Comparison of ENCODE assay signal across 11 cellular contexts in genomic region chr2:231716641-231717280, GRCh38. TPM values are rescaled to one million over a fixed set of nuclear protein-coding genes. Genes with fewer than 3 reads are reported as not detected.
DNase-seq lines count a peak whose midpoint lies in the region; ATAC-seq and TF ChIP-seq lines count a peak whose summit lies in the region.
"Had no signal": no experiment of that assay in that cellular context is flagged by ENCODE, and none has a peak within 500 bp of the region (broad histone marks: within the 10 kb centered on the region; RNA-seq: fewer than 3 reads in every experiment).

No MANE protein-coding gene starts in this region.

- H3K79me2 ChIP-seq in OCI-LY3 (ENCODE audit: low read length) = peaks cover 17% of the 10 kb centered on the region

- H3K36me3 Mint-ChIP-seq in natural killer cell treated with Interleukin-12 subunit alpha and Interleukin-12 subunit beta and Interleukin-15 and Interleukin-18, amount 100 ng/mL, for 72 hours = peaks cover 8% of the 10 kb centered on the region

- H2AFZ ChIP-seq in OCI-LY3 (ENCODE audit: low read depth, low read length) = no peak overlapping the region

- H3K27me3 ChIP-seq in OCI-LY3 (ENCODE audit: low read depth, low read length) (no peaks in the 10 kb centered on the region), gastrocnemius medialis (no peaks in the 10 kb centered on the region)

- no peak overlapping the region for H3K9ac ChIP-seq in OCI-LY3 (ENCODE audit: low read length)

- H3K4me1 Mint-ChIP-seq in natural killer cell treated with Interleukin-12 subunit alpha and Interleukin-12 subunit beta and Interleukin-15 and Interleukin-18, amount 100 ng/mL, for 72 hours (ENCODE audit: low read depth in 2 of 2) = peaks cover 30% of the 10 kb centered on the region in 2 donors

- no peak for TF ChIP-seq POLR2A in gastrocnemius medialis (IDR thresholded peaks at IDR 0.05)

- H3K4me3 Mint-ChIP-seq in natural killer cell treated with Interleukin-12 subunit alpha and Interleukin-12 subunit beta and Interleukin-15 and Interleukin-18, amount 100 ng/mL, for 72 hours = no peak overlapping the region

- no peaks in the 10 kb centered on the region for H3K27me3 Mint-ChIP-seq in natural killer cell treated with Interleukin-12 subunit alpha and Interleukin-12 subunit beta and Interleukin-15 and Interleukin-18, amount 100 ng/mL, for 72 hours

- H3K27ac ChIP-seq in OCI-LY3 (ENCODE audit: low read length) (peak overlapping the region; percentile 69), gastrocnemius medialis (peak overlapping the region; percentile 63 to 77 (median 70))

- no peak overlapping the region for H3K4me3 ChIP-seq in OCI-LY3 (ENCODE audit: low read length)
- no peak overlapping the region for H3K4me3 ChIP-seq in gastrocnemius medialis

- DNase-seq in activated effector memory CD4-positive, alpha-beta T cell treated with anti-CD3 and anti-CD28 coated beads, Interleukin-2, amount 50 U/mL, for 16 hours = peak; percentile 38
- DNase-seq in activated effector memory CD4-positive, alpha-beta T cell treated with Interleukin-2 at 50 U/mL for 16 hours = no peak
- peak; percentile 52 for DNase-seq in fibroblast of gingiva (ENCODE audit: low read depth)
- DNase-seq in gastrocnemius medialis = no peak
- no peak for DNase-seq in natural killer cell treated with Interleukin-12 subunit alpha and Interleukin-12 subunit beta and Interleukin-15 and Interleukin-18, amount 100 ng/mL, for 72 hours (ENCODE audit: low spot score)
- DNase-seq: cerebellar nuclear complex, NCI-H1436, T-helper 9 cell had no signal

- no peaks in the 10 kb centered on the region for H3K9me3 Mint-ChIP-seq in natural killer cell treated with Interleukin-12 subunit alpha and Interleukin-12 subunit beta and Interleukin-15 and Interleukin-18, amount 100 ng/mL, for 72 hours

- ATAC-seq in gastrocnemius medialis = peak; percentile 35 to 40
- no peak for ATAC-seq in HG02870 (IDR thresholded peaks at IDR 0.05; ENCODE audit: unreplicated experiment)
- no peak for ATAC-seq in natural killer cell treated with Interleukin-12 subunit alpha and Interleukin-12 subunit beta and Interleukin-15 and Interleukin-18, amount 100 ng/mL, for 72 hours
- no peak for ATAC-seq in GM19397 (IDR thresholded peaks at IDR 0.05; ENCODE audit: unreplicated experiment)

- H3K27ac Mint-ChIP-seq in natural killer cell treated with Interleukin-12 subunit alpha and Interleukin-12 subunit beta and Interleukin-15 and Interleukin-18, amount 100 ng/mL, for 72 hours = no peak overlapping the region

- no peaks in the 10 kb centered on the region for H3K9me3 ChIP-seq in OCI-LY3 (ENCODE audit: insufficient read depth, low read length)
- H3K9me3 ChIP-seq in gastrocnemius medialis = no peaks in the 10 kb centered on the region

- H3K36me3 ChIP-seq in OCI-LY3 (replicated peaks; ENCODE audit: low read depth, low read length) = peaks cover 17% of the 10 kb centered on the region
- peaks cover 0 to 11% of the 10 kb centered on the region in 2 donors for H3K36me3 ChIP-seq in gastrocnemius medialis

- no peak overlapping the region for H3K4me2 ChIP-seq in OCI-LY3 (ENCODE audit: low read length)

- in situ Hi-C loops in gastrocnemius medialis (cut with MboI; ENCODE audit: low sequenced_read_pairs in 4 of 4) = loop anchor here in 3 of 4 donors (5.0 to 10.0 kb wide), 3 partner anchors 39 to 104 kb away; no protein-coding TSS in a partner anchor

- intact Hi-C loops in gastrocnemius medialis (cut with DNase I; ENCODE audit: low total_unique reads) = no loop called here

- H3K4me1 ChIP-seq in OCI-LY3 (ENCODE audit: low read length) = peaks cover 44% of the 10 kb centered on the region
- H3K4me1 ChIP-seq in gastrocnemius medialis = peaks cover 30 to 33% of the 10 kb centered on the region in 2 donors

- TF ChIP-seq CTCF in OCI-LY3 (IDR thresholded peaks at IDR 0.05; ENCODE audit: low read depth, low read length) = no peak
- no peak for TF ChIP-seq CTCF in gastrocnemius medialis (IDR thresholded peaks at IDR 0.05 in 4 of 5, conservative IDR thresholded peaks at IDR 0.05 in 1 of 5)

- H4K20me1 ChIP-seq in OCI-LY3 (ENCODE audit: insufficient read depth, low read length) = peaks cover 22% of the 10 kb centered on the region

RNA-seq across cellular contexts. Expression of gene PTMA, which starts 8.4 kb away (rescaled TPM):
- 100 to 1,000 TPM; 121 to 177 (median 174) TPM for total RNA-seq in gastrocnemius medialis
- total RNA-seq in natural killer cell treated with Interleukin-12 subunit alpha and Interleukin-12 subunit beta and Interleukin-15 and Interleukin-18, amount 100 ng/mL, for 72 hours = 1,000 to 10,000 TPM; 1,013 to 1,764 TPM

Comparison
In these comparisons a context has a peak if more than half of its experiments do, and no peak if none do; other contexts are left out.
1. DNase-seq: peak in activated effector memory CD4-positive, alpha-beta T cell treated with anti-CD3 and anti-CD28 coated beads, Interleukin-2, amount 50 U/mL, for 16 hours (single experiment) and fibroblast of gingiva (single experiment); none in activated effector memory CD4-positive, alpha-beta T cell treated with Interleukin-2 at 50 U/mL for 16 hours (single experiment), gastrocnemius medialis (0 of 2) and natural killer cell treated with Interleukin-12 subunit alpha and Interleukin-12 subunit beta and Interleukin-15 and Interleukin-18, amount 100 ng/mL, for 72 hours (single experiment).
2. ATAC-seq: peak in gastrocnemius medialis (2 of 2); none in HG02870 (single experiment), natural killer cell treated with Interleukin-12 subunit alpha and Interleukin-12 subunit beta and Interleukin-15 and Interleukin-18, amount 100 ng/mL, for 72 hours (0 of 2) and GM19397 (single experiment).
3. RNA of gene PTMA, which starts 8.4 kb away (total RNA-seq): 1,013 to 1,764 TPM in natural killer cell treated with Interleukin-12 subunit alpha and Interleukin-12 subunit beta and Interleukin-15 and Interleukin-18, amount 100 ng/mL, for 72 hours; 121 to 177 TPM in gastrocnemius medialis; every median in the first group is over 4 times any median in the second.